ENCODE assay signal across 10 cellular contexts in the genomic region with DNA sequence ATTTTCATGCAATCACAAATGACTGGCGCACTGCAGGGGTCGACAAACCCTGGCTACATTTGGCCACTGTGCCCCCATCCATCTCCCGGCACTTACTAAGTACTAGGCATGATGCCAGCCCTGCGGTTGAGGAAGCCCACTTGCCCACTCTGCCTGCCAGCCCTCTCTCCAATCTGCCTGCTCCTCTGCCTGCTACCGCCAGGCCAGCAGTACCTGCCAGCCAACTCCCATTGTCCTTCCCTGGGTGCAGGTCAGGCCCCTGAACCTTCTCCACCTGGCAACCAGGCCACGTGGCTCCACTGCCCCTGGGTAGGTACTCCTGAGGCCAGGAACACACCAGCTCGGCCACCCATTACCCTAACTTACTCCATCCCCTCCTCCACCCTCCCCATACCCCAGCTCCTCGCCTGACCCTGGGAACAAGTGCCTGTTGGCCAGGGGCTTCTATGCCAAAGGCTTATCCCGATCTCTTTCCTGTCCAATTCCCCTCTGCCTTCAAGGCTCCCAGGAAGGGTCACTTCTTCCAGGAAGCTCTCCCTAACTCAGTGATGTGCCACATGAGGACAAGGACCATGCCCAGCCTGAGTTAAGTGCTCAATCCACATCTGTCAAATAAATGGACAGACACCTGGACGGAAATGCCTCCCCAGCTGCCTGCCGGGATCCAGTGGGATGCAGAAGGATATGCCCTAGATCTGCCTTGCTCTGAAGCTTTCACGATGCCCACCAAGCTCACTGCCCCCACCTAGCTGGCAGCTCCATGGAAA. TPM values are rescaled to one million over a fixed set of nuclear protein-coding genes. Genes with fewer than 3 reads are reported as not detected.
DNase-seq lines count a peak whose midpoint lies in the region; ATAC-seq, FAIRE-seq and TF ChIP-seq lines count a peak whose summit lies in the region.
"Had no signal": no experiment of that assay in that cellular context is flagged by ENCODE, and none has a peak within 500 bp of the region (broad histone marks: within the 10 kb centered on the region; RNA-seq: fewer than 3 reads in every experiment).

No MANE protein-coding gene starts in this region.

- CTCF ChIA-PET in A549 (lab: Yijun Ruan, JAX), result interaction anchor here (0.6 to 17.9 kb wide), 10 partner anchors 18 to 225 kb away, joined by 3 to 173 read pairs (median 4); a partner anchor contains a TSS

- no peaks in the 10 kb centered on the region for H3K36me3 ChIP-seq in adipocyte (ENCODE audit: control insufficient read depth, insufficient read depth, low read length, severe bottlenecking)
- H3K36me3 ChIP-seq in muscle layer of colon (ENCODE audit: insufficient read depth, low read length), result no peaks in the 10 kb centered on the region

- no peaks in the 10 kb centered on the region for H3K36me3 Mint-ChIP-seq in HFFc6 (ENCODE audit: low read depth)

- no peaks in the 10 kb centered on the region for H3K9me3 ChIP-seq in A549
- no peaks in the 10 kb centered on the region for H3K9me3 ChIP-seq in adipocyte (ENCODE audit: control insufficient read depth, low read length)
- H3K9me3 ChIP-seq in muscle layer of colon (ENCODE audit: low read length), result no peaks in the 10 kb centered on the region

- POLR2A ChIA-PET in A549 (lab: Yijun Ruan, JAX), result no interaction called here

- peaks cover 73% of the 10 kb centered on the region for H3K4me1 Mint-ChIP-seq in HFFc6 (ENCODE audit: low read depth)

- no peak for TF ChIP-seq POLR2A in A549 (IDR thresholded peaks at IDR 0.05; ENCODE audit: low read length)

- H3K27ac ChIP-seq in A549, result peak overlapping the region; percentile 18 to 98; a peak in 4 of 6 replicates
- peak overlapping the region; percentile 90 for H3K27ac ChIP-seq in muscle layer of colon (ENCODE audit: low read depth, low read length)

- no peak for TF ChIP-seq EP300 in A549 (IDR thresholded peaks at IDR 0.05)

- no peak for FAIRE-seq in A549 (lab: Jason Lieb, UNC)
- FAIRE-seq: G401.6 had no signal

- no peaks in the 10 kb centered on the region for H3K9me3 Mint-ChIP-seq in HFFc6

- H3K4me3 ChIP-seq in A549, result no peak overlapping the region
- no peak overlapping the region for H3K4me3 ChIP-seq in adipocyte (ENCODE audit: low read length)
- H3K4me3 ChIP-seq in muscle layer of colon (ENCODE audit: low read depth in 1 of 2, low read length in 2 of 2), result peak overlapping the region in 1 of 2 donors; percentile 45

- peak overlapping the region; percentile 6 for H3K27ac Mint-ChIP-seq in HFFc6

- H3K27me3 Mint-ChIP-seq in HFFc6 (ENCODE audit: insufficient read depth), result no peaks in the 10 kb centered on the region; the same call in none of the 2 replicates

- ATAC-seq in A549 (no peak), HG02973 (IDR thresholded peaks at IDR 0.05; ENCODE audit: unreplicated experiment) (no peak), HG02571 (IDR thresholded peaks at IDR 0.05; ENCODE audit: unreplicated experiment) (no peak)

- H3K4me1 ChIP-seq in A549, result peaks cover 96% of the 10 kb centered on the region
- H3K4me1 ChIP-seq in adipocyte (ENCODE audit: control insufficient read depth, insufficient read depth, low read length), result peaks cover 79% of the 10 kb centered on the region
- H3K4me1 ChIP-seq in muscle layer of colon (ENCODE audit: insufficient read depth, low read length), result peaks cover 90% of the 10 kb centered on the region

- H3K9ac ChIP-seq in adipocyte (ENCODE audit: low read length) (peak overlapping the region; percentile 19), muscle layer of colon (ENCODE audit: low read length) (peak overlapping the region; percentile 54)

- no peak for TF ChIP-seq CTCF in A549 (IDR thresholded peaks at IDR 0.05)
- TF ChIP-seq CTCF in HFFc6 (IDR thresholded peaks at IDR 0.05), result no peak

- no peak for TF ChIP-seq RAD21 in A549 (conservative IDR thresholded peaks at IDR 0.05 in 1 of 2, IDR thresholded peaks at IDR 0.05 in 1 of 2)

- 76% methylated on average over 12 of the region's 12 CpGs for WGBS in A549 (ENCODE audit: missing lambda C conversion rate)

- DNase-seq in A549 (ENCODE audit: low read depth in 1 of 2, low spot score in 1 of 2) (no peak), HFFc6 (no peak), adipocyte (ENCODE audit: low read depth) (no peak), ureter (ENCODE audit: low spot score) (no peak), HUDEP-2 (lab: John Stamatoyannopoulos, UW; ENCODE audit: unreplicated experiment in 76 of 76) (no peak)
- DNase-seq: activated CD4-positive, alpha-beta T cell treated with anti-CD3 and anti-CD28 coated beads for 4 hours had no signal

- H3K27me3 ChIP-seq in adipocyte (replicated peaks; ENCODE audit: control insufficient read depth, insufficient read depth, low read length) (no peaks in the 10 kb centered on the region), muscle layer of colon (ENCODE audit: control insufficient read depth in 1 of 2, insufficient read depth in 2 of 2, low read length in 2 of 2) (no peaks in the 10 kb centered on the region)

- H3K4me3 Mint-ChIP-seq in HFFc6, result no peak overlapping the region; the same call in 1 of the 2 replicates

- H3K4me2 ChIP-seq in A549, result peak overlapping the region; percentile 98

TF ChIP-seq in A549, 52 proteins besides CTCF, POLR2A, EP300 and RAD21:
- TF ChIP-seq JUN (IDR thresholded peaks at IDR 0.05) (no peak), ZFP36 (IDR thresholded peaks at IDR 0.05; ENCODE audit: borderline replicate concordance, partially characterized antibody) (peak; percentile 41)

RNA-seq across cellular contexts. Expression of a gene that starts 6.6 kb away (rescaled TPM):
- polyA plus RNA-seq in A549 (2011; rRNA removed), result 24.4 and 30.3 TPM in 2 replicates
- 51.7 and 54.7 TPM in 2 replicates for polyA plus RNA-seq in A549 (2012; cell fraction: cytosol; rRNA removed)
- polyA plus RNA-seq in A549 (2012; cell fraction: nucleus; rRNA removed), result 83.0 and 94.5 TPM in 2 replicates
- polyA plus RNA-seq in A549 (2017; fragmentation: RNase III; extraction: RNeasy Plus Mini Kit Qiagen cat#74134 plus additional on column Dnase treatment), result 24.1 to 33.0 TPM (median 31.5 TPM) in 3 replicates
- 16.2 and 33.7 TPM in 2 replicates for polyA minus RNA-seq in A549 (2011; rRNA and poly(A)+ RNA removed)
- 10 to 100 TPM; 26.7 to 35.4 (median 29.3) TPM for total RNA-seq in HFFc6 (2021; fragmentation: NEBNext Ultra II Directional; extraction: Animal tissue kit (Norgen Biotek cat#: 25700))
- 99.6 TPM for total RNA-seq in ureter

RNA-seq across cellular contexts. Expression of a gene that starts 36.5 kb away (rescaled TPM):
- polyA plus RNA-seq in A549 (2011; rRNA removed), result 41.9 and 48.8 TPM in 2 replicates
- polyA plus RNA-seq in A549 (2012; cell fraction: cytosol; rRNA removed), result 63.0 and 76.3 TPM in 2 replicates
- 52.4 and 53.7 TPM in 2 replicates for polyA plus RNA-seq in A549 (2012; cell fraction: nucleus; rRNA removed)
- polyA plus RNA-seq in A549 (2017; fragmentation: RNase III; extraction: RNeasy Plus Mini Kit Qiagen cat#74134 plus additional on column Dnase treatment), result 45.9 to 50.1 TPM (median 46.3 TPM) in 3 replicates
- polyA minus RNA-seq in A549 (2011; rRNA and poly(A)+ RNA removed), result 78.6 and 82.1 TPM in 2 replicates
- total RNA-seq in HFFc6 (2021; fragmentation: NEBNext Ultra II Directional; extraction: Animal tissue kit (Norgen Biotek cat#: 25700)), result 10 to 100 TPM; 42.5 to 49.6 (median 47.1) TPM
- 41.1 TPM for total RNA-seq in ureter

RNA-seq across cellular contexts. Expression of a gene that starts 43.6 kb away (rescaled TPM):
- 1.8 and 2.4 TPM in 2 replicates for polyA plus RNA-seq in A549 (2011; rRNA removed)
- 1.4 and 2.2 TPM in 2 replicates for polyA plus RNA-seq in A549 (2012; cell fraction: cytosol; rRNA removed)
- polyA plus RNA-seq in A549 (2012; cell fraction: nucleus; rRNA removed), result 19.9 and 20.7 TPM in 2 replicates
- 2.0 to 3.7 TPM (median 2.5 TPM) in 3 replicates for polyA plus RNA-seq in A549 (2017; fragmentation: RNase III; extraction: RNeasy Plus Mini Kit Qiagen cat#74134 plus additional on column Dnase treatment)
- polyA minus RNA-seq in A549 (2011; rRNA and poly(A)+ RNA removed), result 0.70 and 2.0 TPM in 2 replicates
- 1 to 10 TPM; 1.7 to 3.1 (median 2.1) TPM for total RNA-seq in HFFc6 (2021; fragmentation: NEBNext Ultra II Directional; extraction: Animal tissue kit (Norgen Biotek cat#: 25700))
- total RNA-seq in ureter, result 3.3 TPM

RNA-seq across cellular contexts. Expression of a gene that starts 57.3 kb away (rescaled TPM):
- 11.0 and 12.5 TPM in 2 replicates for polyA plus RNA-seq in A549 (2011; rRNA removed)
- 21.5 and 29.4 TPM in 2 replicates for polyA plus RNA-seq in A549 (2012; cell fraction: cytosol; rRNA removed)
- polyA plus RNA-seq in A549 (2012; cell fraction: nucleus; rRNA removed), result 28.7 and 46.1 TPM in 2 replicates
- polyA plus RNA-seq in A549 (2017; fragmentation: RNase III; extraction: RNeasy Plus Mini Kit Qiagen cat#74134 plus additional on column Dnase treatment), result 18.1 to 25.4 TPM (median 24.8 TPM) in 3 replicates
- polyA minus RNA-seq in A549 (2011; rRNA and poly(A)+ RNA removed), result 17.6 and 18.1 TPM in 2 replicates
- 10 to 100 TPM; 22.9 to 33.4 (median 27.7) TPM for total RNA-seq in HFFc6 (2021; fragmentation: NEBNext Ultra II Directional; extraction: Animal tissue kit (Norgen Biotek cat#: 25700))
- 25.8 TPM for total RNA-seq in ureter
